In the genomic region with DNA sequence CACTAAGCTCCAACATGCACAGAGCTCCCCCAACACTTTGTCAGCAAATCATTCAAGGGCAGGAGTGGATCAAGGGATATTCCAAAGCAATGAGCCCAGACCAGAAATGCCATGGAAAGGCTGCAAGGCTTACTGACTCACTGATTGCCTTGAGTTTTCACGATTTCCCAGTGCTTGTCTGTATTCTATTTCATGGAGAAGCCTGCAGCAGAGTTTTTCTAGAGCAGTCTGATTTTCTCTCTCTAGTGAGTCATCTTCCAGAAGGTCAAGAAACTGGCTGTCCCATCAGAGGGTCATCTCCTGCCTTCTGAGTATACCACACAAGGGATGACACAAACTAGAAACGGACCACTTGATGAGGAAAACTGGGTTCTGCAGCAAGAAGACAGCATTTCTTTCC, we compare ENCODE assay signal across 19 cellular contexts. TPM values are rescaled to one million over a fixed set of nuclear protein-coding genes. Genes with fewer than 3 reads are reported as not detected.
A peak's percentile ranks its signal among the peaks of the same experiment; 100 is the strongest.
DNase-seq lines count a peak whose midpoint lies in the region; ATAC-seq, FAIRE-seq and TF ChIP-seq lines count a peak whose summit lies in the region.
"Had no signal": no experiment of that assay in that cellular context is flagged by ENCODE, and none has a peak within 500 bp of the region (broad histone marks: within the 10 kb centered on the region; RNA-seq: fewer than 3 reads in every experiment).

No MANE protein-coding gene starts in this region.

- H3K27ac ChIP-seq in upper lobe of right lung, result peak overlapping the region; percentile 7
- no peak overlapping the region for H3K27ac ChIP-seq in Peyer's patch
- H3K27ac ChIP-seq: testis had no signal

- intact Hi-C loops in upper lobe of right lung (cut with DNase I), result no loop called here

- H3K4me1 ChIP-seq in upper lobe of right lung, result peaks cover 66% of the 10 kb centered on the region
- H3K4me1 ChIP-seq in Peyer's patch, result no peaks in the 10 kb centered on the region
- H3K4me1 ChIP-seq: BE2C had no signal

- TF ChIP-seq CTCF in cardiac fibroblast (IDR thresholded peaks at IDR 0.05; ENCODE audit: low read depth, low read length) (no peak), upper lobe of right lung (IDR thresholded peaks at IDR 0.05) (no peak), Peyer's patch (IDR thresholded peaks at IDR 0.05) (no peak)

- no peaks in the 10 kb centered on the region for H3K27me3 ChIP-seq in upper lobe of right lung
- no peaks in the 10 kb centered on the region for H3K27me3 ChIP-seq in Peyer's patch
- H3K27me3 ChIP-seq: BE2C, testis had no signal

- no peak for ATAC-seq in upper lobe of right lung
- no peak for ATAC-seq in HG02759 (IDR thresholded peaks at IDR 0.05; ENCODE audit: unreplicated experiment)
- ATAC-seq: left lobe of liver had no signal

- no peak for FAIRE-seq in frontal cortex (lab: Jason Lieb, UNC)
- FAIRE-seq: colon, endometrium had no signal

- TF ChIP-seq POLR2A in Peyer's patch (IDR thresholded peaks at IDR 0.05), result no peak

- DNase-seq in HT1080 (ENCODE audit: low read depth), result peak; percentile 48
- peak; percentile 53 to 79 for DNase-seq in cardiac fibroblast (ENCODE audit: low read depth in 2 of 2)
- DNase-seq in kidney glomerular epithelial cell (lab: John Stamatoyannopoulos, UW), result peak; percentile 11
- no peak for DNase-seq in upper lobe of right lung
- DNase-seq in Peyer's patch, result no peak
- DNase-seq in frontal cortex (ENCODE audit: low spot score in 2 of 2), result no peak
- DNase-seq: activated CD4-positive, alpha-beta T cell treated with anti-CD3 and anti-CD28 coated beads, Interleukin-2, amount 50 U/mL, for 1 hour; activated gamma-delta T cell treated with Interleukin-2 at 50 U/mL for 16 hours; BE2C; NCI-H1417 treated with DMSO at 0.1 percent for 48 hours; NCI-H2171; retina; SHP77 treated with DMSO at 0.1 percent for 48 hours; T-helper 1 cell; testis had no signal

- H3K4me3 ChIP-seq in cardiac fibroblast (replicated peaks in 1 of 2; ENCODE audit: low read depth in 2 of 2, low read length in 2 of 2) (no peak overlapping the region), upper lobe of right lung (no peak overlapping the region), Peyer's patch (no peak overlapping the region)
- H3K4me3 ChIP-seq: testis had no signal

- H3K36me3 ChIP-seq in upper lobe of right lung (peaks cover under 1% of the 10 kb centered on the region), Peyer's patch (no peaks in the 10 kb centered on the region)
- H3K36me3 ChIP-seq: BE2C had no signal

- H3K9me3 ChIP-seq in upper lobe of right lung, result no peaks in the 10 kb centered on the region
- H3K9me3 ChIP-seq in Peyer's patch, result no peaks in the 10 kb centered on the region
- H3K9me3 ChIP-seq: BE2C, testis had no signal

RNA-seq across cellular contexts. Expression of a gene that starts 16.5 kb away (rescaled TPM):
- total RNA-seq in HT1080 (2014; rRNA removed; shearing (Covaris generic)), result 1.3 and 6.8 TPM in 2 replicates
- polyA plus RNA-seq in HT1080 (2015; cell fraction: cytosol; rRNA removed), result 8.8 and 11.1 TPM in 2 replicates
- polyA plus RNA-seq in HT1080 (2015; cell fraction: nucleus; rRNA removed), result 8.6 and 9.6 TPM in 2 replicates
- total RNA-seq in upper lobe of right lung, result 174 TPM
- 10 to 100 TPM in 2 of 4 donors, 1 to 10 TPM in 2; 1.6 to 90.8 (median 12.3) TPM for total RNA-seq in Peyer's patch
- total RNA-seq in frontal cortex, result 0.41 TPM

Comparison
In these comparisons a context has a peak if more than half of its experiments do, and no peak if none do; other contexts are left out.
1. DNase-seq: peak in HT1080 (single experiment), cardiac fibroblast (2 of 2) and kidney glomerular epithelial cell (single experiment); none in upper lobe of right lung (single experiment), Peyer's patch (0 of 3) and frontal cortex (0 of 2).